In genomic region chr1:47460040-47460439, GRCh38 we compare ENCODE assay signal across 35 cellular contexts. TPM values are rescaled to one million over a fixed set of nuclear protein-coding genes. Genes with fewer than 3 reads are reported as not detected.
"Had no signal": no experiment of that assay in that cellular context is flagged by ENCODE, and none has a peak within 500 bp of the region (broad histone marks: within the 10 kb centered on the region; RNA-seq: fewer than 3 reads in every experiment).

No MANE protein-coding gene starts in this region.

- DNase-seq: activated CD4-positive, alpha-beta memory T cell treated with anti-CD3 and anti-CD28 coated beads, Interleukin-2, amount 10 ng/mL, durations not matched to agents 7 days and 5 days; activated CD4-positive, alpha-beta T cell treated with anti-CD3 and anti-CD28 coated beads for 1 hour; activated CD4-positive, alpha-beta T cell treated with anti-CD3 and anti-CD28 coated beads for 4 hours; activated CD4-positive, alpha-beta T cell treated with anti-CD3 and anti-CD28 coated beads, Interleukin-2, amount 10 ng/mL, durations not matched to agents 7 days and 5 days; activated CD4-positive, alpha-beta T cell treated with anti-CD3 and anti-CD28 coated beads, Interleukin-2, amount 50 U/mL, for 4 hours; activated CD8-positive, alpha-beta memory T cell treated with anti-CD3 and anti-CD28 coated beads, Interleukin-2, amount 50 U/mL, for 48 hours; activated gamma-delta T cell; activated naive CD4-positive, alpha-beta T cell; activated naive CD4-positive, alpha-beta T cell treated with anti-CD3 and anti-CD28 coated beads, Interleukin-2, amount 10 ng/mL, durations not matched to agents 7 days and 5 days; activated T-cell treated with anti-CD3 and anti-CD28 coated beads for 4 hours; activated T-cell treated with anti-CD3 and anti-CD28 coated beads, Interleukin-2, amount 50 U/mL, for 24 hours; activated T-cell treated with anti-CD3 and anti-CD28 coated beads, Interleukin-2, amount 50 U/mL, for 72 hours; amniotic stem cell; anterior cingulate cortex; brain microvascular endothelial cell; cortex of kidney; dermis blood vessel endothelial cell; effector CD4-positive, alpha-beta T cell; effector memory CD8-positive, alpha-beta T cell; erythroblast; foreskin keratinocyte; gastrocnemius medialis; glutamatergic neuron; heart left ventricle; T-helper 2 cell had no signal

- H3K9me3 ChIP-seq: esophagus muscularis mucosa, gastrocnemius medialis, heart left ventricle had no signal

- H3K4me1 ChIP-seq: esophagus muscularis mucosa, foreskin keratinocyte, heart left ventricle had no signal

- H3K27ac Mint-ChIP-seq: activated CD4-positive, alpha-beta memory T cell treated with anti-CD3 and anti-CD28 coated beads, Interleukin-2, amount 10 ng/mL, durations not matched to agents 7 days and 5 days; activated CD4-positive, alpha-beta T cell treated with anti-CD3 and anti-CD28 coated beads, Interleukin-2, amount 10 ng/mL, durations not matched to agents 7 days and 5 days; activated naive CD4-positive, alpha-beta T cell treated with anti-CD3 and anti-CD28 coated beads, Interleukin-2, amount 10 ng/mL, durations not matched to agents 7 days and 5 days; activated naive CD8-positive, alpha-beta T cell; activated T-cell treated with anti-CD3 and anti-CD28 coated beads, Interleukin-2, amount 50 U/mL, for 24 hours; activated T-cell treated with anti-CD3 and anti-CD28 coated beads, Interleukin-2, amount 50 U/mL, for 72 hours; effector memory CD8-positive, alpha-beta T cell; WTC11 had no signal

- H3K4me1 Mint-ChIP-seq: activated CD4-positive, alpha-beta memory T cell treated with anti-CD3 and anti-CD28 coated beads, Interleukin-2, amount 10 ng/mL, durations not matched to agents 7 days and 5 days; activated CD4-positive, alpha-beta T cell treated with anti-CD3 and anti-CD28 coated beads, Interleukin-2, amount 10 ng/mL, durations not matched to agents 7 days and 5 days; activated naive CD4-positive, alpha-beta T cell treated with anti-CD3 and anti-CD28 coated beads, Interleukin-2, amount 10 ng/mL, durations not matched to agents 7 days and 5 days; central memory CD8-positive, alpha-beta T cell had no signal

- H3K9me3 Mint-ChIP-seq: activated CD4-positive, alpha-beta memory T cell treated with anti-CD3 and anti-CD28 coated beads, Interleukin-2, amount 10 ng/mL, durations not matched to agents 7 days and 5 days; activated CD4-positive, alpha-beta T cell treated with anti-CD3 and anti-CD28 coated beads, Interleukin-2, amount 10 ng/mL, durations not matched to agents 7 days and 5 days; activated naive CD4-positive, alpha-beta T cell treated with anti-CD3 and anti-CD28 coated beads, Interleukin-2, amount 10 ng/mL, durations not matched to agents 7 days and 5 days; activated T-cell treated with anti-CD3 and anti-CD28 coated beads, Interleukin-2, amount 50 U/mL, for 24 hours; activated T-cell treated with anti-CD3 and anti-CD28 coated beads, Interleukin-2, amount 50 U/mL, for 72 hours; central memory CD8-positive, alpha-beta T cell; effector memory CD8-positive, alpha-beta T cell; WTC11 had no signal

- H3K27ac ChIP-seq: brain microvascular endothelial cell, esophagus muscularis mucosa, foreskin keratinocyte, gastrocnemius medialis, heart left ventricle, VCaP had no signal

- ATAC-seq: activated T-cell treated with anti-CD3 and anti-CD28 coated beads, Interleukin-2, amount 50 U/mL, for 72 hours; effector memory CD8-positive, alpha-beta T cell; gastrocnemius medialis; heart left ventricle had no signal

- H3K36me3 ChIP-seq: brain microvascular endothelial cell, esophagus muscularis mucosa, gastrocnemius medialis, heart left ventricle had no signal

- H3K4me3 ChIP-seq: esophagus muscularis mucosa, gastrocnemius medialis, heart left ventricle had no signal

- H3K36me3 Mint-ChIP-seq: activated naive CD4-positive, alpha-beta T cell treated with anti-CD3 and anti-CD28 coated beads, Interleukin-2, amount 10 ng/mL, durations not matched to agents 7 days and 5 days; activated naive CD8-positive, alpha-beta T cell; WTC11 had no signal

- H3K4me3 Mint-ChIP-seq: activated CD4-positive, alpha-beta memory T cell treated with anti-CD3 and anti-CD28 coated beads, Interleukin-2, amount 10 ng/mL, durations not matched to agents 7 days and 5 days; activated CD4-positive, alpha-beta T cell treated with anti-CD3 and anti-CD28 coated beads, Interleukin-2, amount 10 ng/mL, durations not matched to agents 7 days and 5 days; activated naive CD4-positive, alpha-beta T cell treated with anti-CD3 and anti-CD28 coated beads, Interleukin-2, amount 10 ng/mL, durations not matched to agents 7 days and 5 days; activated naive CD8-positive, alpha-beta T cell; activated T-cell treated with anti-CD3 and anti-CD28 coated beads, Interleukin-2, amount 50 U/mL, for 24 hours; activated T-cell treated with anti-CD3 and anti-CD28 coated beads, Interleukin-2, amount 50 U/mL, for 72 hours; central memory CD8-positive, alpha-beta T cell; effector memory CD8-positive, alpha-beta T cell; WTC11 had no signal

RNA-seq across cellular contexts. Expression of gene FOXD2, which starts 22.2 kb away (rescaled TPM):
- total RNA-seq: bronchial epithelial cell had no signal

RNA-seq across cellular contexts. Expression of gene FOXE3, which starts 44.0 kb away (rescaled TPM):
- total RNA-seq: activated CD4-positive, alpha-beta memory T cell treated with anti-CD3 and anti-CD28 coated beads, Interleukin-2, amount 10 ng/mL, durations not matched to agents 7 days and 5 days; activated CD4-positive, alpha-beta T cell treated with anti-CD3 and anti-CD28 coated beads, Interleukin-2, amount 10 ng/mL, durations not matched to agents 7 days and 5 days; activated T-cell treated with anti-CD3 and anti-CD28 coated beads, Interleukin-2, amount 50 U/mL, for 72 hours; bronchial epithelial cell; cardiac septum; cerebellum; dermis blood vessel endothelial cell; esophagus muscularis mucosa; foreskin keratinocyte; gastrocnemius medialis; heart left ventricle; T-helper 1 cell treated with Interleukin-12 subunit alpha and Interleukin-12 subunit beta and Interleukin-4 antibody, amounts not matched to agents 30 ng/mL and 1 ng/mL, for 36 hours; WTC11 had no signal
- polyA plus RNA-seq: adipose tissue, heart left ventricle had no signal
